In the genomic region with DNA sequence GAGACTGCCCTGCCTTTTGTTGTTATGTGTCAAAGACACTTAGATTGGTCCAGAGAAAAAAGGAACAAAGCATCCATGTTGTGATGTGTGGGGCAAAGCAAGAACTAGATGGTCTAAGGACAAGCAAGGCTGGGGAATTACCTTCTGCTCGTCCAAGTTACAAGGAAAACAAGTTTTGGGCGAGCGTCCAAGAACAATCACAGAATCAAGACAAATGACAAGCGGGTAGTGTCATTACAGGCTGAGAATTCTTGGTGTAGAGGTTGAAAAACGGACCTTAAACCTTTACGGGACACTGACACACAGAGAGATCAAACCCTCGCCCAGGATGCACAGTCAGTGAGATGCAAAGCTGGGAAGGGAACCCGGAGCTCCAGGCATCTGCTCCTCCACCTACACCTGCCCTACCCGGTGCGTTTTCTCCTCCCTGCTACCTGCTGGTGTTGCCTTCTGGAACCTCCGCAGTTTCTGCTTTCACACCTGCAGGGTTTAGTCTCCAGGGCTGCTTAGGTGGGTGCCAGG, we compare ENCODE assay signal across 1 cellular context.
A peak's percentile ranks its signal among the peaks of the same experiment; 100 is the strongest.
TF ChIP-seq lines count a peak whose summit lies in the region.

No MANE protein-coding gene starts in this region.

TF ChIP-seq in GM12878, 131 proteins besides CTCF, POLR2A, EP300 and RAD21:
- TF ChIP-seq, protein P1, sequence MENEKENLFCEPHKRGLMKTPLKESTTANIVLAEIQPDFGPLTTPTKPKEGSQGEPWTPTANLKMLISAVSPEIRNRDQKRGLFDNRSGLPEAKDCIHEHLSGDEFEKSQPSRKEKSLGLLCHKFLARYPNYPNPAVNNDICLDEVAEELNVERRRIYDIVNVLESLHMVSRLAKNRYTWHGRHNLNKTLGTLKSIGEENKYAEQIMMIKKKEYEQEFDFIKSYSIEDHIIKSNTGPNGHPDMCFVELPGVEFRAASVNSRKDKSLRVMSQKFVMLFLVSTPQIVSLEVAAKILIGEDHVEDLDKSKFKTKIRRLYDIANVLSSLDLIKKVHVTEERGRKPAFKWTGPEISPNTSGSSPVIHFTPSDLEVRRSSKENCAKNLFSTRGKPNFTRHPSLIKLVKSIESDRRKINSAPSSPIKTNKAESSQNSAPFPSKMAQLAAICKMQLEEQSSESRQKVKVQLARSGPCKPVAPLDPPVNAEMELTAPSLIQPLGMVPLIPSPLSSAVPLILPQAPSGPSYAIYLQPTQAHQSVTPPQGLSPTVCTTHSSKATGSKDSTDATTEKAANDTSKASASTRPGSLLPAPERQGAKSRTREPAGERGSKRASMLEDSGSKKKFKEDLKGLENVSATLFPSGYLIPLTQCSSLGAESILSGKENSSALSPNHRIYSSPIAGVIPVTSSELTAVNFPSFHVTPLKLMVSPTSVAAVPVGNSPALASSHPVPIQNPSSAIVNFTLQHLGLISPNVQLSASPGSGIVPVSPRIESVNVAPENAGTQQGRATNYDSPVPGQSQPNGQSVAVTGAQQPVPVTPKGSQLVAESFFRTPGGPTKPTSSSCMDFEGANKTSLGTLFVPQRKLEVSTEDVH (IDR thresholded peaks at IDR 0.05; ENCODE audit: low read depth, partially characterized antibody): no peak
- TF ChIP-seq HDGF (IDR thresholded peaks at IDR 0.05) (0 out of 2 replicates have a peak, but pooled peaks have one; percentile 29), PAX8 (IDR thresholded peaks at IDR 0.05) (no peak), SMC3 (IDR thresholded peaks at IDR 0.05; ENCODE audit: borderline replicate concordance, low read length) (no peak), KDM1A (IDR thresholded peaks at IDR 0.05; ENCODE audit: borderline replicate concordance) (no peak), PAX5 (IDR thresholded peaks at IDR 0.05; ENCODE audit: borderline replicate concordance, low read depth, low read length) (no peak), ZNF207 (IDR thresholded peaks at IDR 0.05; ENCODE audit: borderline replicate concordance) (no peak), TARDBP (IDR thresholded peaks at IDR 0.05; ENCODE audit: borderline replicate concordance) (no peak), NBN (IDR thresholded peaks at IDR 0.05) (0 out of 2 replicates have a peak, but pooled peaks have one; percentile 23), STAT3 (IDR thresholded peaks at IDR 0.05; ENCODE audit: low read depth, low read length) (no peak)
- TF ChIP-seq, protein P2, sequence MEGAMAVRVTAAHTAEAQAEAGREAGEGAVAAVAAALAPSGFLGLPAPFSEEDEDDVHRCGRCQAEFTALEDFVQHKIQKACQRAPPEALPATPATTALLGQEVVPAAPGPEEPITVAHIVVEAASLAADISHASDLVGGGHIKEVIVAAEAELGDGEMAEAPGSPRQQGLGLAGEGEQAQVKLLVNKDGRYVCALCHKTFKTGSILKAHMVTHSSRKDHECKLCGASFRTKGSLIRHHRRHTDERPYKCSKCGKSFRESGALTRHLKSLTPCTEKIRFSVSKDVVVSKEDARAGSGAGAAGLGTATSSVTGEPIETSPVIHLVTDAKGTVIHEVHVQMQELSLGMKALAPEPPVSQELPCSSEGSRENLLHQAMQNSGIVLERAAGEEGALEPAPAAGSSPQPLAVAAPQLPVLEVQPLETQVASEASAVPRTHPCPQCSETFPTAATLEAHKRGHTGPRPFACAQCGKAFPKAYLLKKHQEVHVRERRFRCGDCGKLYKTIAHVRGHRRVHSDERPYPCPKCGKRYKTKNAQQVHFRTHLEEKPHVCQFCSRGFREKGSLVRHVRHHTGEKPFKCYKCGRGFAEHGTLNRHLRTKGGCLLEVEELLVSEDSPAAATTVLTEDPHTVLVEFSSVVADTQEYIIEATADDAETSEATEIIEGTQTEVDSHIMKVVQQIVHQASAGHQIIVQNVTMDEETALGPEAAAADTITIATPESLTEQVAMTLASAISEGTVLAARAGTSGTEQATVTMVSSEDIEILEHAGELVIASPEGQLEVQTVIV (IDR thresholded peaks at IDR 0.05; ENCODE audit: borderline replicate concordance, partially characterized antibody): no peak
